In the genomic region with DNA sequence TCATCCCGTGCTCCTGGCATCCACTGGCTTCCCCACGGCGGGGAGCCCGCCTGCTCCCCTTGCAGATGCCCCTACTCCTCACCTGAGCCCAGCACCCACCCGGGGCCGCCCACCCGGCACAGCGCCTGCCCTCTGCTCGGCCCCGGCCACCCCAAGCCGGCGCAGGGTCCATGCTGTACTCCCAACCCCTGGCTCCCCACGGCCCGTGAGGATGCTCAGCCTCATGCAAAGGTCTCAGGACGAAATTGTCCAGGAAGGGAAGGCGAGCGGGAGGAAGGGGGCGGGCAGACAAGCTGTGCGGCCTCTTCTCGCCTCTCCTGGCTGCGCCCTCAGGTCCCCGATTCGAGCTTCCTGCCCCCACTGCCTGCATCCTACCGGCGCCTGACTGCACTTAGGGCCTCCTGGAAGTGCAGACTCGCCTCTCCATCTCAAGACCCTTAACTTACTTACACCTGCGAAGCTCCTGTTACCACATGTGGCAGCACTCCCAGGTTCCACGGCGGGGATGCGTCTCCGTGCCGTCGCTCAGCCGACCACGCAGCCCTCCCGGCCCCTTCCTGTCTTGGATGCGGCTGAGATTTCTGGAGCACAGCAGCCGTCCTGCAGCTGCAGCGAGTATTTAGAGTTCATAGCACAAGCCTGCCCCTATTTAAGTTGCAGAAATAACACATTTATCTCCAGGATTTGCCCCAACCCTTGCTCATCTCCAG, we compare ENCODE assay signal across 23 cellular contexts. TPM values are rescaled to one million over a fixed set of nuclear protein-coding genes. Genes with fewer than 3 reads are reported as not detected.
DNase-seq lines count a peak whose midpoint lies in the region; ATAC-seq and TF ChIP-seq lines count a peak whose summit lies in the region.
"Had no signal": no experiment of that assay in that cellular context is flagged by ENCODE, and none has a peak within 500 bp of the region (broad histone marks: within the 10 kb centered on the region; RNA-seq: fewer than 3 reads in every experiment).

No MANE protein-coding gene starts in this region.

- H3K9me3 Mint-ChIP-seq in central memory CD8-positive, alpha-beta T cell, result peaks cover 5% of the 10 kb centered on the region
- H3K9me3 Mint-ChIP-seq in chondrocyte (ENCODE audit: low read depth), result peaks cover 2% of the 10 kb centered on the region
- H3K9me3 Mint-ChIP-seq: HFFc6 had no signal

- H3K4me3 ChIP-seq in heart right ventricle (no peak overlapping the region), neuronal stem cell (ENCODE audit: low read length in 2 of 2) (no peak overlapping the region)
- H3K4me3 ChIP-seq: GM23338, HAP-1 had no signal

- peaks cover 27% of the 10 kb centered on the region for H3K27me3 Mint-ChIP-seq in central memory CD8-positive, alpha-beta T cell
- H3K27me3 Mint-ChIP-seq in chondrocyte (ENCODE audit: low read depth), result peaks cover 2% of the 10 kb centered on the region

- H3K4me1 ChIP-seq in heart right ventricle (peaks cover 0 to 16% (median 0%) of the 10 kb centered on the region in 9 donors), neuronal stem cell (ENCODE audit: control insufficient read depth in 2 of 2, insufficient read depth in 1 of 2, low read depth in 1 of 2, low read length in 2 of 2) (peaks cover 0 to 5% of the 10 kb centered on the region in 2 donors)

- DNase-seq in left ventricle myocardium superior (peak; percentile 12), heart right ventricle (no peak), chondrocyte (ENCODE audit: low spot score) (no peak), neuronal stem cell (ENCODE audit: low spot score) (no peak), NCI-H526 (lab: John Stamatoyannopoulos, UW) (no peak)
- DNase-seq in central memory CD8-positive, alpha-beta T cell (ENCODE audit: low spot score in 2 of 2), result no peak
- no peak for DNase-seq in activated naive CD4-positive, alpha-beta T cell treated with anti-CD3 and anti-CD28 coated beads, Interleukin-2, amount 50 U/mL, for 16 hours
- DNase-seq: C1 segment of cervical spinal cord; Calu3; CD4-positive, alpha-beta memory T cell; COR-L47; DMS53; DMS79 treated with DMSO at 0.1 percent for 48 hours; GF-D8; HFFc6 had no signal

- peak overlapping the region; percentile 49 for H3K14ac ChIP-seq in neuronal stem cell (ENCODE audit: low read length)

- ATAC-seq in left ventricle myocardium superior (no peak), heart right ventricle (no peak)
- ATAC-seq in central memory CD8-positive, alpha-beta T cell (replicated peaks; ENCODE audit: extremely low read depth, poor library complexity, severe bottlenecking), result no peak
- ATAC-seq: GM23338 had no signal

- no peak overlapping the region for H4K91ac ChIP-seq in neuronal stem cell (ENCODE audit: low read depth, low read length, poor library complexity)

- no peaks in the 10 kb centered on the region for H3K79me1 ChIP-seq in neuronal stem cell (ENCODE audit: low read depth, low read length)

- peak overlapping the region; percentile 31 for H2BK5ac ChIP-seq in neuronal stem cell (ENCODE audit: low read length)

- no peak overlapping the region for H2BK12ac ChIP-seq in neuronal stem cell (ENCODE audit: low read length)

- 82 to 85% methylated on average over 39 of the region's 39 CpGs for WGBS in heart right ventricle, 2 donors
- WGBS in neuronal stem cell (ENCODE audit: extremely low coverage in 2 of 2, insufficient read length in 2 of 2, insufficient replicate concordance in 1 of 2), 2 donors, result no CpG with 5 or more reads among the region's 39 CpGs

- peaks cover 0 to 3% (median 0%) of the 10 kb centered on the region in 11 donors for H3K9me3 ChIP-seq in heart right ventricle
- peaks cover 5 to 8% of the 10 kb centered on the region in 2 donors for H3K9me3 ChIP-seq in neuronal stem cell (replicated peaks in 1 of 2; ENCODE audit: control insufficient read depth in 2 of 2, insufficient read depth in 1 of 2, low read depth in 1 of 2, low read length in 2 of 2)
- H3K9me3 ChIP-seq: HAP-1 had no signal

- no peak overlapping the region for H2BK15ac ChIP-seq in neuronal stem cell (ENCODE audit: low read length)

- H3K23ac ChIP-seq in neuronal stem cell (ENCODE audit: low read depth, low read length, poor library complexity), result peak overlapping the region; percentile 77

- no peak overlapping the region for H4K8ac ChIP-seq in neuronal stem cell (ENCODE audit: low read depth, low read length)

- H3K18ac ChIP-seq in neuronal stem cell (ENCODE audit: low read length), result peak overlapping the region; percentile 45

- H3K27ac ChIP-seq in heart right ventricle (no peak overlapping the region), neuronal stem cell (replicated peaks; ENCODE audit: low read length) (no peak overlapping the region)

- H2AFZ ChIP-seq in neuronal stem cell (ENCODE audit: low read length), result peak overlapping the region; percentile 7
- H2AFZ ChIP-seq: GM23338 had no signal

- peaks cover 5% of the 10 kb centered on the region for H3K4me1 Mint-ChIP-seq in central memory CD8-positive, alpha-beta T cell
- H3K4me1 Mint-ChIP-seq in chondrocyte (ENCODE audit: low read depth), result peaks cover 21% of the 10 kb centered on the region

- H2AK5ac ChIP-seq in neuronal stem cell (ENCODE audit: low read depth, low read length), result peak overlapping the region; percentile 17

- peaks cover 0 to 18% (median 0%) of the 10 kb centered on the region in 7 donors for H3K27me3 ChIP-seq in heart right ventricle
- H3K27me3 ChIP-seq in neuronal stem cell (ENCODE audit: control insufficient read depth in 3 of 3, insufficient read depth in 3 of 3, low read depth in 1 of 3, low read length in 3 of 3), result peaks cover 0 to 27% (median 3%) of the 10 kb centered on the region in 3 experiments

- H3K36me3 Mint-ChIP-seq in central memory CD8-positive, alpha-beta T cell (ENCODE audit: insufficient read depth), result peaks cover 23% of the 10 kb centered on the region
- H3K36me3 Mint-ChIP-seq in chondrocyte (ENCODE audit: low read depth), result no peaks in the 10 kb centered on the region
- H3K36me3 Mint-ChIP-seq: CD4-positive, alpha-beta memory T cell had no signal

- H3K27ac Mint-ChIP-seq in central memory CD8-positive, alpha-beta T cell (ENCODE audit: low read depth), result peak overlapping the region; percentile 80
- H3K27ac Mint-ChIP-seq in chondrocyte (ENCODE audit: unreplicated experiment), result peak overlapping the region; percentile 29
- H3K27ac Mint-ChIP-seq: GM23338, HFFc6 had no signal

- peak overlapping the region; percentile 30 for H3K9ac ChIP-seq in neuronal stem cell (ENCODE audit: low read depth, low read length, poor library complexity)

- intact Hi-C loops in left ventricle myocardium superior (cut with micrococcal nuclease), result no loop called here
- intact Hi-C loops in heart right ventricle (cut with DNase I), result loop anchor here in 1 of 10 donors (10.0 kb wide), 1 partner anchor 108 kb away; no protein-coding TSS in a partner anchor

- no peak overlapping the region for H2BK120ac ChIP-seq in neuronal stem cell (ENCODE audit: low read depth, low read length)

- H3K36me3 ChIP-seq in heart right ventricle (no peaks in the 10 kb centered on the region), neuronal stem cell (replicated peaks in 1 of 2; ENCODE audit: control insufficient read depth in 2 of 2, insufficient read depth in 2 of 2, low read length in 2 of 2) (no peaks in the 10 kb centered on the region)
- H3K36me3 ChIP-seq: HAP-1 had no signal

- no peak overlapping the region for H3K4me3 Mint-ChIP-seq in central memory CD8-positive, alpha-beta T cell
- H3K4me3 Mint-ChIP-seq in chondrocyte (ENCODE audit: unreplicated experiment), result no peak overlapping the region
- H3K4me3 Mint-ChIP-seq: CD4-positive, alpha-beta memory T cell; GM23338; HFFc6 had no signal

- TF ChIP-seq CTCF in heart right ventricle (IDR thresholded peaks at IDR 0.05) (no peak), chondrocyte (IDR thresholded peaks at IDR 0.05) (no peak)

- H3K4me2 ChIP-seq in neuronal stem cell (ENCODE audit: insufficient read depth, low read length, poor library complexity, severe bottlenecking), result no peak overlapping the region
- H3K4me2 ChIP-seq: GM23338 had no signal

- no peak overlapping the region for H3K4ac ChIP-seq in neuronal stem cell (ENCODE audit: low read length)

RNA-seq across cellular contexts. Expression of a gene that starts 18.0 kb away (rescaled TPM):
- not detected for total RNA-seq in left ventricle myocardium superior
- total RNA-seq in heart right ventricle, result under 1 TPM in 1 of 10 donors, not detected in 9; 0.28 TPM
- polyA plus RNA-seq in heart right ventricle, result under 1 TPM in 1 of 2 donors, not detected in 1; 0.17 TPM
- not detected in 3 replicates for total RNA-seq in chondrocyte
- polyA plus RNA-seq in neuronal stem cell (2013, experiment 1 of 2), result 0.46 TPM
- 0.55 TPM for polyA plus RNA-seq in neuronal stem cell (2013, experiment 2 of 2)
- total RNA-seq: A673; Calu3; CD4-positive, alpha-beta memory T cell; Daoy; G401; H4 had no signal
- polyA plus RNA-seq: CD4-positive, alpha-beta memory T cell; GM23338 had no signal

RNA-seq across cellular contexts. Expression of a gene that starts 26.2 kb away (rescaled TPM):
- not detected for total RNA-seq in left ventricle myocardium superior
- total RNA-seq in heart right ventricle, result not detected
- polyA plus RNA-seq in heart right ventricle, result not detected
- not detected in 3 replicates for total RNA-seq in chondrocyte
- polyA plus RNA-seq in neuronal stem cell (2013, experiment 1 of 2), result 0.14 TPM
- polyA plus RNA-seq in neuronal stem cell (2013, experiment 2 of 2), result 0.11 TPM
- total RNA-seq: A172; A673; Calu3; CD4-positive, alpha-beta memory T cell; Daoy; H4; HFFc6 had no signal
- polyA plus RNA-seq: BJ; CD4-positive, alpha-beta memory T cell had no signal
